In the genomic region with DNA sequence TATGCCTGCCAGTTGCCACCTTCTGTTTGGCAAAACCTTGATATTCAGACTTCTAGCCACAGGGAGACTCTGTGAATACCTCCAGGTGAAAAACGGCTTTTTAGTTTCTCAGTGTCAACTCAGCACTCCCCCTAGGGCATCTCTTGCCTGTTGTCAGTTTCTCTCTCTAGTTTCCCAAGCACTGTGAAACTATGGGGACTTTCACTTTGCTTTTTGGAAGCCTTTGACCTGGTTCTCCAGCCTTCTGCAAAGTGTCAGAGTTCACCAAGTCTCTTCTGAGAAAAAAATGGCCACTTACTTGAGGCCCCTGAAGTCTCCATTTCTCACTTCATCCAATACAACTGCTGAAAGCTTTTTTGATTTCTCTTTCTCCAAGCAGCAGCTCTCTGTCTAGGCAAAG, we compare ENCODE assay signal across 17 cellular contexts.
A peak's percentile ranks its signal among the peaks of the same experiment; 100 is the strongest.
DNase-seq lines count a peak whose midpoint lies in the region; ATAC-seq and TF ChIP-seq lines count a peak whose summit lies in the region.
"Had no signal": no experiment of that assay in that cellular context is flagged by ENCODE, and none has a peak within 500 bp of the region (broad histone marks: within the 10 kb centered on the region; RNA-seq: fewer than 3 reads in every experiment).

No MANE protein-coding gene starts in this region.

- no peak overlapping the region for H3K9ac ChIP-seq in KMS-11

- peak; percentile 76 for ATAC-seq in stimulated activated naive CD8-positive, alpha-beta T cell treated with anti-CD3 and anti-CD28 coated beads, Interleukin-15, amount 100 ng/mL, for 72 hours
- ATAC-seq in stimulated activated naive CD8-positive, alpha-beta T cell treated with anti-CD3 and anti-CD28 coated beads, Interleukin-15, Interleukin-2, amounts not matched to agents 100 U/mL and 50 U/mL, for 24 hours, result no peak
- ATAC-seq in GM21526 (IDR thresholded peaks at IDR 0.05; ENCODE audit: low FRiP score, unreplicated experiment) (peak; percentile 70), HG03139 (IDR thresholded peaks at IDR 0.05; ENCODE audit: unreplicated experiment) (no peak)

- no peak overlapping the region for H3K4me3 Mint-ChIP-seq in stimulated activated naive CD8-positive, alpha-beta T cell treated with anti-CD3 and anti-CD28 coated beads, Interleukin-15, amount 100 ng/mL, for 72 hours

- H3K27ac ChIP-seq in KMS-11, result no peak overlapping the region
- H3K27ac ChIP-seq: adrenal gland, SJSA1 had no signal

- H3K9me3 Mint-ChIP-seq in stimulated activated naive CD8-positive, alpha-beta T cell treated with anti-CD3 and anti-CD28 coated beads, Interleukin-15, amount 100 ng/mL, for 72 hours, result peaks cover 0 to 4% of the 10 kb centered on the region in 2 donors

- H3K27ac Mint-ChIP-seq in stimulated activated naive CD8-positive, alpha-beta T cell treated with anti-CD3 and anti-CD28 coated beads, Interleukin-15, amount 100 ng/mL, for 72 hours, result peak overlapping the region in 1 of 2 donors; percentile 47

- H4K20me1 ChIP-seq in KMS-11 (ENCODE audit: insufficient read depth), result no peaks in the 10 kb centered on the region

- TF ChIP-seq CTCF in KMS-11 (conservative IDR thresholded peaks at IDR 0.05; ENCODE audit: low read depth, low read length) (no peak), GM13976 (IDR thresholded peaks at IDR 0.05; ENCODE audit: borderline replicate concordance, control extremely low read depth, extremely low read depth, insufficient read depth, missing control alignments) (no peak)

- H3K79me2 ChIP-seq in KMS-11 (ENCODE audit: insufficient read depth, low read depth), result no peaks in the 10 kb centered on the region

- no peaks in the 10 kb centered on the region for H3K27me3 ChIP-seq in KMS-11 (ENCODE audit: insufficient read depth, low read depth)
- H3K27me3 ChIP-seq: adrenal gland, SJSA1 had no signal

- H3K4me1 ChIP-seq in KMS-11 (ENCODE audit: low read depth, poor library complexity, severe bottlenecking), result peaks cover 14% of the 10 kb centered on the region
- H3K4me1 ChIP-seq: adrenal gland, SJSA1 had no signal

- peaks cover 30% of the 10 kb centered on the region for H3K4me1 Mint-ChIP-seq in stimulated activated naive CD8-positive, alpha-beta T cell treated with anti-CD3 and anti-CD28 coated beads, Interleukin-15, amount 100 ng/mL, for 72 hours

- H3K4me2 ChIP-seq in KMS-11, result peak overlapping the region; percentile 22; the same call in 1 of the 2 replicates

- in situ Hi-C loops in GM13976 (cut with MboI; ENCODE audit: low sequenced_read_pairs, unreplicated experiment), result no loop called here

- no peaks in the 10 kb centered on the region for H3K36me3 ChIP-seq in KMS-11 (ENCODE audit: insufficient read depth)
- H3K36me3 ChIP-seq: adrenal gland, SJSA1 had no signal

- DNase-seq in stimulated activated naive CD8-positive, alpha-beta T cell treated with anti-CD3 and anti-CD28 coated beads, Interleukin-15, amount 100 ng/mL, for 72 hours, result no peak
- no peak for DNase-seq in stimulated activated naive CD8-positive, alpha-beta T cell treated with anti-CD3 and anti-CD28 coated beads, Interleukin-15, Interleukin-2, amounts not matched to agents 100 U/mL and 50 U/mL, for 24 hours
- DNase-seq in GF-D8 (lab: John Stamatoyannopoulos, UW), result no peak
- DNase-seq in GM13976 (ENCODE audit: low spot score), result no peak
- DNase-seq: adrenal gland; central memory CD4-positive, alpha-beta T cell; effector memory CD4-positive, alpha-beta T cell; mesenchymal stem cell; NCI-H1694; NCI-H446; retina; substantia nigra; T1000 had no signal

- H2AFZ ChIP-seq in KMS-11 (ENCODE audit: low read depth), result no peak overlapping the region

- H3K4me3 ChIP-seq in KMS-11 (IDR thresholded peaks at IDR 0.05; ENCODE audit: insufficient read depth, low read depth, low read length), result no peak overlapping the region
- H3K4me3 ChIP-seq: adrenal gland, SJSA1 had no signal

- no peaks in the 10 kb centered on the region for H3K27me3 Mint-ChIP-seq in stimulated activated naive CD8-positive, alpha-beta T cell treated with anti-CD3 and anti-CD28 coated beads, Interleukin-15, amount 100 ng/mL, for 72 hours

Comparison
In these comparisons a context has a peak if more than half of its experiments do, and no peak if none do; other contexts are left out.
1. ATAC-seq: peak in stimulated activated naive CD8-positive, alpha-beta T cell treated with anti-CD3 and anti-CD28 coated beads, Interleukin-15, amount 100 ng/mL, for 72 hours (single experiment) and GM21526 (single experiment); none in stimulated activated naive CD8-positive, alpha-beta T cell treated with anti-CD3 and anti-CD28 coated beads, Interleukin-15, Interleukin-2, amounts not matched to agents 100 U/mL and 50 U/mL, for 24 hours (single experiment) and HG03139 (single experiment).